In genomic region chrX:70769659-70770232, GRCh38 we compare ENCODE assay signal across 8 cellular contexts.
DNase-seq lines count a peak whose midpoint lies in the region; ATAC-seq and TF ChIP-seq lines count a peak whose summit lies in the region.

No MANE protein-coding gene starts in this region.

- H2AFZ ChIP-seq in PC-3 (ENCODE audit: low read length) = no peak overlapping the region

- POLR2A ChIA-PET in PC-3 (lab: Charles Lee; ENCODE audit: unreplicated experiment) = no interaction called here

- 27 to 39% methylated on average over 3 of the region's 3 CpGs for WGBS in heart right ventricle, 2 donors

- no TSS peak for BruUV-seq in PC-3 (replicated peaks; lab: Mats Ljungman, UMichigan)

- H3K4me1 ChIP-seq in heart right ventricle (no peaks in the 10 kb centered on the region), PC-3 (ENCODE audit: insufficient read depth, low read length) (no peaks in the 10 kb centered on the region), upper lobe of right lung (no peaks in the 10 kb centered on the region)

- peak in 7 of 9 donors; percentile 35 to 60 (median 47) for TF ChIP-seq CTCF in heart right ventricle (IDR thresholded peaks at IDR 0.05)
- peak; percentile 61 for TF ChIP-seq CTCF in PC-3 (conservative IDR thresholded peaks at IDR 0.05; ENCODE audit: low read depth, low read length)
- peak; percentile 29 for TF ChIP-seq CTCF in fibroblast of pulmonary artery (IDR thresholded peaks at IDR 0.05; ENCODE audit: low read length, missing control alignments)
- TF ChIP-seq CTCF in upper lobe of right lung (IDR thresholded peaks at IDR 0.05) = peak; percentile 44

- H3K4me2 ChIP-seq in PC-3 (ENCODE audit: low read length) = no peak overlapping the region

- no peaks in the 10 kb centered on the region for H3K79me2 ChIP-seq in PC-3 (ENCODE audit: low read length)

- no peak for ATAC-seq in heart right ventricle
- no peak for ATAC-seq in left cardiac atrium
- ATAC-seq in PC-3 = no peak
- no peak for ATAC-seq in upper lobe of right lung
- no peak for ATAC-seq in activated naive CD4-positive, alpha-beta T cell treated with anti-CD3 and anti-CD28 coated beads, Interleukin-2, amount 50 U/mL, for 72 hours

- no peaks in the 10 kb centered on the region for H4K20me1 ChIP-seq in PC-3 (ENCODE audit: low read length)

- H3K9me3 ChIP-seq in heart right ventricle = no peaks in the 10 kb centered on the region
- no peaks in the 10 kb centered on the region for H3K9me3 ChIP-seq in PC-3 (ENCODE audit: low read length)
- no peaks in the 10 kb centered on the region for H3K9me3 ChIP-seq in upper lobe of right lung

- no peaks in the 10 kb centered on the region for H3K36me3 ChIP-seq in heart right ventricle
- H3K36me3 ChIP-seq in PC-3 (ENCODE audit: low read depth, low read length) = no peaks in the 10 kb centered on the region
- H3K36me3 ChIP-seq in upper lobe of right lung = no peaks in the 10 kb centered on the region

- CTCF ChIA-PET in PC-3 (lab: Charles Lee) = interaction anchor here (0.6 to 0.7 kb wide), 2 partner anchors 340 to 410 kb away, joined by 5 to 6 read pairs; no protein-coding TSS in a partner anchor

- H3K9me2 ChIP-seq in PC-3 (replicated peaks; ENCODE audit: low read length) = no peaks in the 10 kb centered on the region

- H3K4me3 ChIP-seq in heart right ventricle (no peak overlapping the region), PC-3 (ENCODE audit: low read length) (no peak overlapping the region), fibroblast of pulmonary artery (replicated peaks; ENCODE audit: low read depth, low read length) (no peak overlapping the region), upper lobe of right lung (no peak overlapping the region)

- H3K9ac ChIP-seq in PC-3 (ENCODE audit: low read length) = no peak overlapping the region

- H3K36me3 Mint-ChIP-seq in activated naive CD4-positive, alpha-beta T cell treated with anti-CD3 and anti-CD28 coated beads, Interleukin-2, amount 50 U/mL, for 72 hours = no peaks in the 10 kb centered on the region

- H3K27ac ChIP-seq in heart right ventricle (no peak overlapping the region), PC-3 (ENCODE audit: low read length) (no peak overlapping the region), upper lobe of right lung (no peak overlapping the region)

- H3K27me3 ChIP-seq in heart right ventricle (peaks cover 0 to 18% (median 0%) of the 10 kb centered on the region in 7 donors), PC-3 (ENCODE audit: low read length) (peaks cover 8% of the 10 kb centered on the region; the same call in 1 of the 2 replicates), upper lobe of right lung (no peaks in the 10 kb centered on the region)

- H3K9me3 Mint-ChIP-seq in activated naive CD4-positive, alpha-beta T cell treated with anti-CD3 and anti-CD28 coated beads, Interleukin-2, amount 50 U/mL, for 72 hours = no peaks in the 10 kb centered on the region

- H3K27ac Mint-ChIP-seq in activated naive CD4-positive, alpha-beta T cell treated with anti-CD3 and anti-CD28 coated beads, Interleukin-2, amount 50 U/mL, for 72 hours = no peak overlapping the region

- DNase-seq in heart right ventricle (no peak), left cardiac atrium (no peak), PC-3 (peak; percentile 43), fibroblast of pulmonary artery (ENCODE audit: low read depth) (peak; percentile 14), upper lobe of right lung (no peak), anterior cingulate cortex (lab: John Stamatoyannopoulos, UW) (no peak), globus pallidus (ENCODE audit: low spot score) (no peak)
- no peak for DNase-seq in activated naive CD4-positive, alpha-beta T cell treated with anti-CD3 and anti-CD28 coated beads, Interleukin-2, amount 50 U/mL, for 72 hours (ENCODE audit: low spot score in 2 of 2)

- intact Hi-C loops in heart right ventricle (cut with DNase I) = loop anchor here in 6 of 10 donors (2.0 to 10.0 kb wide), 2 partner anchors 405 to 409 kb away; no protein-coding TSS in a partner anchor
- intact Hi-C loops in left cardiac atrium (cut with DNase I) = loop anchor here in 1 of 2 donors (10.0 kb wide), 1 partner anchor 405 kb away; no protein-coding TSS in a partner anchor
- intact Hi-C loops in PC-3 (cut with micrococcal nuclease) = loop anchor here (1.0 to 5.0 kb wide), 3 partner anchors 191 to 410 kb away; no protein-coding TSS in a partner anchor
- intact Hi-C loops in upper lobe of right lung (cut with DNase I) = no loop called here

- H3F3A ChIP-seq in PC-3 (ENCODE audit: low read length, unreplicated experiment) = no peaks in the 10 kb centered on the region

Comparison
In these comparisons a context has a peak if more than half of its experiments do, and no peak if none do; other contexts are left out.
1. DNase-seq: peak in PC-3 (single experiment) and fibroblast of pulmonary artery (single experiment); none in heart right ventricle (0 of 2), left cardiac atrium (single experiment), upper lobe of right lung (single experiment), anterior cingulate cortex (0 of 58), activated naive CD4-positive, alpha-beta T cell treated with anti-CD3 and anti-CD28 coated beads, Interleukin-2, amount 50 U/mL, for 72 hours (0 of 2) and globus pallidus (single experiment).
2. Peak in every context shown above with its lines, with median percentiles within 50 percentile points of each other: CTCF ChIP-seq.